Comparison of ENCODE assay signal across 8 cellular contexts in the genomic region with DNA sequence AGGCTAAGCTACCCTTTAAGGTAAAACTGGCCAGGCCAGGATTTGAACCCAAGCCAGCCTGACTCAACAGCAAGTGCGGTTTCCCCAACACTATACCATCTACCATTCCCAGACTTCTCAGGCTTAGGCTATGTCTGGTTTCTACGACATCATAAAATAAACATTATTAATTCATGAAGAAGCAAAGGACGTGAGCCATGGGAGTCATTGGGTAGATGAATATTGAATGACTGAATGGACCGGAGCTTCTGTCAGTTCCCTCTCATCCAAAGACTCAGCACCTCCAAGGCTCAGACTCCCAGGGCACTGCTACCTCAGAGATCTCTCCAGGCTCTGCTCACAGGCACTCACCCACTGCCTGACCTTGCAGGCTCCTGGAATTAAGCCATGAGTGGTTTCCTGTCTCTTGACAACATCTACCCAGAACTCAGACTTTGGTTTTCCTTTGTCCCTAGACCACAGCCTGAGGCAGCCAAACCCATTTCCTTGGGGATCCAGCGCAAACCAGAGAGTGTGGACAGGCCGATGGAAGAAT.
DNase-seq lines count a peak whose midpoint lies in the region; ATAC-seq and TF ChIP-seq lines count a peak whose summit lies in the region.
"Had no signal": no experiment of that assay in that cellular context is flagged by ENCODE, and none has a peak within 500 bp of the region (broad histone marks: within the 10 kb centered on the region; RNA-seq: fewer than 3 reads in every experiment).

No MANE protein-coding gene starts in this region.

- peaks cover 53% of the 10 kb centered on the region for H3K4me1 ChIP-seq in Panc1 (ENCODE audit: control insufficient read depth, insufficient read depth, low read length)
- H3K4me1 ChIP-seq in prostate gland (replicated peaks) = no peaks in the 10 kb centered on the region

- no peak for TF ChIP-seq POLR2A in prostate gland (IDR thresholded peaks at IDR 0.05)

- intact Hi-C loops in Panc1 (cut with micrococcal nuclease; ENCODE audit: unreplicated experiment) = loop anchor here (5.0 kb wide), 2 partner anchors 98 to 258 kb away; partner anchors contain the start of gene TOMM7
- intact Hi-C loops in prostate gland (cut with DNase I) = loop anchor here (5.0 kb wide), 1 partner anchor 258 kb away; the partner anchor contains the start of gene TOMM7

- DNase-seq in GF-D8 (lab: John Stamatoyannopoulos, UW) (peak; percentile 11), Panc1 (ENCODE audit: low read depth, low spot score) (peak; percentile 64), epithelial cell of proximal tubule (ENCODE audit: low read depth) (no peak), pons (ENCODE audit: low spot score) (peak; percentile 52), prostate gland (ENCODE audit: low spot score) (no peak), mucosa of gallbladder (ENCODE audit: low spot score) (no peak)
- DNase-seq: colonic mucosa had no signal

- H3K27ac ChIP-seq in Panc1 (ENCODE audit: low read length) (peak overlapping the region; percentile 85), prostate gland (no peak overlapping the region)
- H3K27ac ChIP-seq: colonic mucosa had no signal

- H3K4me3 ChIP-seq in Panc1 (ENCODE audit: low read depth in 2 of 2, low read length in 2 of 2) (peak overlapping the region; percentile 29 to 61; a peak in 3 of 4 replicates), epithelial cell of proximal tubule (ENCODE audit: low read depth, low read length) (peak overlapping the region; percentile 17), prostate gland (no peak overlapping the region)
- H3K4me3 ChIP-seq: colonic mucosa had no signal

- TF ChIP-seq CTCF in Panc1 (IDR thresholded peaks at IDR 0.05) = no peak
- TF ChIP-seq CTCF in epithelial cell of proximal tubule (conservative IDR thresholded peaks at IDR 0.05; ENCODE audit: low read depth, low read length) = no peak
- TF ChIP-seq CTCF in prostate gland (IDR thresholded peaks at IDR 0.05) = no peak

- H3K36me3 ChIP-seq in Panc1 (ENCODE audit: control insufficient read depth, insufficient read depth, low read length) (no peaks in the 10 kb centered on the region), prostate gland (no peaks in the 10 kb centered on the region)
- H3K36me3 ChIP-seq: colonic mucosa had no signal

- no peaks in the 10 kb centered on the region for H3K27me3 ChIP-seq in Panc1 (ENCODE audit: control insufficient read depth, insufficient read depth, low read length)
- no peaks in the 10 kb centered on the region for H3K27me3 ChIP-seq in prostate gland (replicated peaks; ENCODE audit: insufficient read depth)
- H3K27me3 ChIP-seq: colonic mucosa had no signal

- no peaks in the 10 kb centered on the region for H3K9me3 ChIP-seq in Panc1 (ENCODE audit: control insufficient read depth, insufficient read depth, low read depth, low read length)
- H3K9me3 ChIP-seq in prostate gland = no peaks in the 10 kb centered on the region
- H3K9me3 ChIP-seq: colonic mucosa had no signal

- WGBS in prostate gland = 72% methylated on average over 6 of the region's 6 CpGs

- CTCF ChIA-PET in Panc1 (lab: Charles Lee) = interaction anchor here (5.5 kb wide), 1 partner anchor 162 kb away, joined by 98 read pairs; the partner anchor contains the start of gene IL6

- POLR2A ChIA-PET in Panc1 (lab: Charles Lee) = interaction anchor here (0.6 kb wide), 1 partner anchor 162 kb away, joined by 3 read pairs; the partner anchor contains the start of gene IL6

- ATAC-seq in Panc1 (peak; percentile 47), GM18517 (IDR thresholded peaks at IDR 0.05; ENCODE audit: unreplicated experiment) (no peak)

- in situ Hi-C loops in Panc1 (cut with HindIII; ENCODE audit: low pct_unique_long_range_greater_than_20kb, low sequenced_read_pairs) = no loop called here

- no TSS peak for BruUV-seq in Panc1 (replicated peaks; lab: Mats Ljungman, UMichigan)

Comparison
In these comparisons a context has a peak if more than half of its experiments do, and no peak if none do; other contexts are left out.
1. DNase-seq: peak in GF-D8 (single experiment), Panc1 (single experiment) and pons (single experiment); none in epithelial cell of proximal tubule (single experiment), prostate gland (single experiment) and mucosa of gallbladder (single experiment).
2. H3K4me3 ChIP-seq: peak in Panc1 (2 of 2) and epithelial cell of proximal tubule (single experiment); none in prostate gland (0 of 2).